ENCODE assay signal across 8 cellular contexts in genomic region chr6:145372671-145373123, GRCh38.
A peak's percentile ranks its signal among the peaks of the same experiment; 100 is the strongest.
DNase-seq lines count a peak whose midpoint lies in the region; ATAC-seq and TF ChIP-seq lines count a peak whose summit lies in the region.

No MANE protein-coding gene starts in this region.

- no peaks in the 10 kb centered on the region for H3K27me3 ChIP-seq in duodenal mucosa (ENCODE audit: control insufficient read depth in 1 of 2, insufficient read depth in 2 of 2, low read length in 2 of 2)
- H3K27me3 ChIP-seq in skeletal muscle satellite cell (ENCODE audit: control insufficient read depth, insufficient read depth, low read length) = no peaks in the 10 kb centered on the region

- H3K4me2 ChIP-seq in skeletal muscle satellite cell (ENCODE audit: low read length) = peak overlapping the region; percentile 56

- H3K27ac ChIP-seq in duodenal mucosa (ENCODE audit: low read depth, low read length) = no peak overlapping the region

- H3K9ac ChIP-seq in duodenal mucosa (ENCODE audit: low read depth in 1 of 2, low read length in 2 of 2) (no peak overlapping the region), skeletal muscle satellite cell (ENCODE audit: low read depth, low read length) (no peak overlapping the region)

- H3K4me3 ChIP-seq in GM12864 (ENCODE audit: low read depth, low read length) = no peak overlapping the region; the same call in 1 of the 2 replicates
- peak overlapping the region; percentile 19 to 38 for H3K4me3 ChIP-seq in duodenal mucosa (ENCODE audit: low read depth in 1 of 2, low read length in 2 of 2)
- peak overlapping the region; percentile 49 for H3K4me3 ChIP-seq in skeletal muscle satellite cell (ENCODE audit: low read length)

- no peak for TF ChIP-seq CTCF in GM12864 (IDR thresholded peaks at IDR 0.05; ENCODE audit: low read depth, low read length, missing control alignments)

- peak; percentile 97 for ATAC-seq in GM21526 (IDR thresholded peaks at IDR 0.05; ENCODE audit: low FRiP score, unreplicated experiment)

- H3K4me1 ChIP-seq in duodenal mucosa (ENCODE audit: control insufficient read depth in 1 of 2, insufficient read depth in 2 of 2, low read length in 2 of 2) (no peaks in the 10 kb centered on the region), skeletal muscle satellite cell (ENCODE audit: control insufficient read depth, insufficient read depth, low read length) (no peaks in the 10 kb centered on the region)

- H3K36me3 ChIP-seq in duodenal mucosa (ENCODE audit: control insufficient read depth in 1 of 2, insufficient read depth in 2 of 2, low read length in 2 of 2) = no peaks in the 10 kb centered on the region
- H3K36me3 ChIP-seq in skeletal muscle satellite cell (ENCODE audit: insufficient read depth, low read length) = no peaks in the 10 kb centered on the region

- DNase-seq in GM12864 (ENCODE audit: low read depth) (peak; percentile 71), HS-5 (ENCODE audit: low read depth) (peak; percentile 16), occipital lobe (lab: John Stamatoyannopoulos, UW) (no peak), HEK293T (ENCODE audit: extremely low spot score) (no peak)
- no peak for DNase-seq in effector CD8-positive, alpha-beta T cell (lab: John Stamatoyannopoulos, UW)

- H3K9me3 ChIP-seq in duodenal mucosa (ENCODE audit: control insufficient read depth in 1 of 2, low read length in 2 of 2) (no peaks in the 10 kb centered on the region), skeletal muscle satellite cell (replicated peaks; ENCODE audit: low read length) (no peaks in the 10 kb centered on the region)

- POLR2A ChIA-PET in HEK293T (lab: Yijun Ruan, JAX) = no interaction called here

- CTCF ChIA-PET in HEK293T (lab: Yijun Ruan, JAX) = no interaction called here

TF ChIP-seq in HEK293T, 16 proteins besides CTCF, POLR2A, EP300 and RAD21:
- TF ChIP-seq FOXK2 (IDR thresholded peaks at IDR 0.05) = no peak

Comparison
In these comparisons a context has a peak if more than half of its experiments do, and no peak if none do; other contexts are left out.
1. DNase-seq: peak in GM12864 (single experiment) and HS-5 (single experiment); none in occipital lobe (single experiment), HEK293T (single experiment) and effector CD8-positive, alpha-beta T cell (single experiment).